9 cellular contexts compared by ENCODE assay signal in the genomic region with DNA sequence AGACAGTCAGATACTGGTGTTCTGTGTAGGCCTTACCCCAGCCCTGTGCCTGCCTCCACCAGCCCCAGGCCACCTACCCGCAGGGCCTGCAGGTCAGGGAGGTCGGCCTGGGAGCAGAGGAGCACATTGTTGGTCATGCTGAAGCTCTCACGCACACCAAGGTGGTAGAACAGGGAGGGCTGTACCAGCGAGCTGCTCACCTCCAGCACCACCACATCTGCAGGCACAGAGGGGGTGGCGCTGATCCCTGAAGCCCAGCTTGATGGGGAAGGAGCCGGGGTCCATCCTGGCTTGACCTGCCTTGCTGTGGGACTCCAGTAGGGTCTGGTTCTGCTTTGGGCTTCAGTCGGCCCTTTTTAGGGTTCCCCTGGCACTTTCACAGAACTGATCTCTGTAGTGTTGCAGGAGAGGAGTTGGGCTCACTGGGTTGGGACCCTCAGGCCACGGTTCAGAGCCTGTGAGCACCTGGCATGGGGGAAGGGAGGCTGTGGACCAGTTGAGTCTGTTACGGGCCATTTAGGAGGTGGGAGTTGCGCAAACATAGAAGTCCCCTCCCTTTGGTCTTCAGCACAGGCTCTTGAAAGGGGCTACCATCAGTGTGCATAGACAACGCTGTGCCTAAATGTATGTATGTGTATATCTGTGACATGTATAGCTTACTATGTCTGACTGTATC. TPM values are rescaled to one million over a fixed set of nuclear protein-coding genes. Genes with fewer than 3 reads are reported as not detected.
A peak's percentile ranks its signal among the peaks of the same experiment; 100 is the strongest.
DNase-seq lines count a peak whose midpoint lies in the region; ATAC-seq and TF ChIP-seq lines count a peak whose summit lies in the region.
"Had no signal": no experiment of that assay in that cellular context is flagged by ENCODE, and none has a peak within 500 bp of the region (broad histone marks: within the 10 kb centered on the region; RNA-seq: fewer than 3 reads in every experiment).

No MANE protein-coding gene starts in this region.

- peaks cover 3% of the 10 kb centered on the region for H3K36me3 Mint-ChIP-seq in central memory CD8-positive, alpha-beta T cell (ENCODE audit: insufficient read depth)
- H3K36me3 Mint-ChIP-seq in naive thymus-derived CD4-positive, alpha-beta T cell: peaks cover 0 to 2% (median 0%) of the 10 kb centered on the region in 5 donors

- H3K4me1 ChIP-seq in naive thymus-derived CD4-positive, alpha-beta T cell (ENCODE audit: control insufficient read depth in 2 of 2, insufficient read depth in 2 of 2, low read length in 2 of 2): peaks cover 17 to 20% of the 10 kb centered on the region in 2 donors

- TF ChIP-seq CTCF in AG10803 (conservative IDR thresholded peaks at IDR 0.05; ENCODE audit: low read length): no peak

- intact Hi-C loops in naive thymus-derived CD4-positive, alpha-beta T cell (cut with micrococcal nuclease): loop anchor here (1.0 kb wide), 6 partner anchors 8 to 43 kb away; a partner anchor contains a TSS

- POLR2A ChIA-PET in naive thymus-derived CD4-positive, alpha-beta T cell (lab: Charles Lee): interaction anchor here (1.3 to 2.1 kb wide), 3 partner anchors 7 to 32 kb away, joined by 6 to 14 read pairs (median 6); no protein-coding TSS in a partner anchor

- H3K36me3 ChIP-seq in naive thymus-derived CD4-positive, alpha-beta T cell (ENCODE audit: control insufficient read depth in 2 of 3, insufficient read depth in 3 of 3, low read length in 3 of 3): no peaks in the 10 kb centered on the region

- no peaks in the 10 kb centered on the region for H3K27me3 ChIP-seq in naive thymus-derived CD4-positive, alpha-beta T cell (ENCODE audit: control insufficient read depth in 2 of 2, insufficient read depth in 2 of 2, low read length in 2 of 2)

- no peaks in the 10 kb centered on the region for H3K9me3 ChIP-seq in naive thymus-derived CD4-positive, alpha-beta T cell (ENCODE audit: control insufficient read depth in 2 of 3, low read length in 3 of 3)

- no peak for ATAC-seq in central memory CD8-positive, alpha-beta T cell (replicated peaks; ENCODE audit: extremely low read depth, poor library complexity, severe bottlenecking)
- ATAC-seq in naive thymus-derived CD4-positive, alpha-beta T cell: no peak

- H3K27ac Mint-ChIP-seq in central memory CD8-positive, alpha-beta T cell (ENCODE audit: low read depth): no peak overlapping the region
- peak overlapping the region in 7 of 9 donors; percentile 48 to 90 (median 66) for H3K27ac Mint-ChIP-seq in naive thymus-derived CD4-positive, alpha-beta T cell

- no peaks in the 10 kb centered on the region for H3K9me3 Mint-ChIP-seq in central memory CD8-positive, alpha-beta T cell
- peaks cover 0 to 3% (median 0%) of the 10 kb centered on the region in 11 donors for H3K9me3 Mint-ChIP-seq in naive thymus-derived CD4-positive, alpha-beta T cell

- peaks cover 33% of the 10 kb centered on the region for H3K4me1 Mint-ChIP-seq in central memory CD8-positive, alpha-beta T cell
- H3K4me1 Mint-ChIP-seq in naive thymus-derived CD4-positive, alpha-beta T cell: peaks cover 23 to 57% (median 45%) of the 10 kb centered on the region in 7 donors

- H3K27ac ChIP-seq in naive thymus-derived CD4-positive, alpha-beta T cell (ENCODE audit: low read depth, low read length): peak overlapping the region; percentile 60

- DNase-seq in AG10803 (ENCODE audit: low read depth): no peak
- DNase-seq in Jurkat, Clone E6-1 (ENCODE audit: low read depth, low spot score): no peak
- DNase-seq in central memory CD8-positive, alpha-beta T cell (ENCODE audit: low spot score in 2 of 2): no peak
- no peak for DNase-seq in naive thymus-derived CD4-positive, alpha-beta T cell
- DNase-seq in activated gamma-delta T cell treated with Interleukin-2 at 50 U/mL for 16 hours: no peak
- DNase-seq in activated effector memory CD4-positive, alpha-beta T cell treated with Interleukin-2 at 50 U/mL for 16 hours: no peak
- DNase-seq in NOMO-1 treated with DMSO at 0.1 percent for 48 hours (lab: John Stamatoyannopoulos, UW; ENCODE audit: unreplicated experiment): no peak
- no peak for DNase-seq in hypothalamus (lab: John Stamatoyannopoulos, UW)

- peak overlapping the region; percentile 63 for H3K4me3 ChIP-seq in AG10803 (ENCODE audit: low read length)
- H3K4me3 ChIP-seq in Jurkat, Clone E6-1 (ENCODE audit: low read length): peak overlapping the region; percentile 59; the same call in 1 of the 2 replicates
- peak overlapping the region; percentile 61 for H3K4me3 ChIP-seq in naive thymus-derived CD4-positive, alpha-beta T cell (ENCODE audit: low read length)

- CTCF ChIA-PET in naive thymus-derived CD4-positive, alpha-beta T cell (lab: Charles Lee): interaction anchor here (0.6 to 2.6 kb wide), 8 partner anchors 7 to 298 kb away, joined by 3 to 18 read pairs (median 4); a partner anchor contains a TSS

- H3K27me3 Mint-ChIP-seq in central memory CD8-positive, alpha-beta T cell: no peaks in the 10 kb centered on the region
- H3K27me3 Mint-ChIP-seq in naive thymus-derived CD4-positive, alpha-beta T cell: no peaks in the 10 kb centered on the region

- H3K4me3 Mint-ChIP-seq in central memory CD8-positive, alpha-beta T cell: peak overlapping the region; percentile 85
- H3K4me3 Mint-ChIP-seq in naive thymus-derived CD4-positive, alpha-beta T cell: peak overlapping the region; percentile 74 to 93 (median 88)

RNA-seq across cellular contexts. Expression of a gene that starts 1.9 kb away (rescaled TPM):
- 8.3 TPM for polyA plus RNA-seq in Jurkat, Clone E6-1 (2012; ENCODE audit: insufficient read depth, insufficient read length)
- 10 to 100 TPM; 13.0 to 17.0 (median 15.2) TPM for total RNA-seq in naive thymus-derived CD4-positive, alpha-beta T cell
- 1 to 10 TPM; 5.9 to 6.6 TPM for polyA plus RNA-seq in naive thymus-derived CD4-positive, alpha-beta T cell

RNA-seq across cellular contexts. Expression of a gene that starts 9.8 kb away (rescaled TPM):
- polyA plus RNA-seq in Jurkat, Clone E6-1 (2012; ENCODE audit: insufficient read depth, insufficient read length): not detected
- not detected for total RNA-seq in naive thymus-derived CD4-positive, alpha-beta T cell
- not detected for polyA plus RNA-seq in naive thymus-derived CD4-positive, alpha-beta T cell
- total RNA-seq: HT1080 had no signal

RNA-seq across cellular contexts. Expression of a gene that starts 18.3 kb away (rescaled TPM):
- polyA plus RNA-seq in Jurkat, Clone E6-1 (2012; ENCODE audit: insufficient read depth, insufficient read length): not detected
- under 1 TPM in 1 of 5 experiments, not detected in 4; 0.24 TPM for total RNA-seq in naive thymus-derived CD4-positive, alpha-beta T cell
- not detected for polyA plus RNA-seq in naive thymus-derived CD4-positive, alpha-beta T cell
- total RNA-seq: HT1080 had no signal

RNA-seq across cellular contexts. Expression of a gene that starts 23.0 kb away (rescaled TPM):
- 52.8 TPM for polyA plus RNA-seq in Jurkat, Clone E6-1 (2012; ENCODE audit: insufficient read depth, insufficient read length)
- 100 to 1,000 TPM; 107 to 172 (median 136) TPM for total RNA-seq in naive thymus-derived CD4-positive, alpha-beta T cell
- polyA plus RNA-seq in naive thymus-derived CD4-positive, alpha-beta T cell: 100 to 1,000 TPM in 1 of 2 donors, 10 to 100 TPM in 1; 93.0 to 105 TPM

RNA-seq across cellular contexts. Expression of a gene that starts 27.6 kb away (rescaled TPM):
- 3.3 TPM for polyA plus RNA-seq in Jurkat, Clone E6-1 (2012; ENCODE audit: insufficient read depth, insufficient read length)
- total RNA-seq in naive thymus-derived CD4-positive, alpha-beta T cell: under 1 TPM in 3 of 5 experiments, not detected in 2; 0.24 to 0.93 (median 0.45) TPM
- polyA plus RNA-seq in naive thymus-derived CD4-positive, alpha-beta T cell: under 1 TPM; 0.09 to 0.13 TPM
